ENCODE assay signal across 26 cellular contexts in genomic region chr7:63071920-63072319, GRCh38.
"Had no signal": no experiment of that assay in that cellular context is flagged by ENCODE, and none has a peak within 500 bp of the region (broad histone marks: within the 10 kb centered on the region; RNA-seq: fewer than 3 reads in every experiment).

No MANE protein-coding gene starts in this region.

- H3K27ac Mint-ChIP-seq: endodermal cell; natural killer cell; stimulated activated effector memory CD8-positive, alpha-beta T cell treated with anti-CD3 and anti-CD28 coated beads, Interleukin-12 subunit alpha, Interleukin-12 subunit beta, amount 100 ng/mL, for 72 hours had no signal

- H3K36me3 ChIP-seq: gastroesophageal sphincter, left lung, pancreas, right lobe of liver, stomach, thyroid gland had no signal

- H3K4me1 Mint-ChIP-seq: endodermal cell; natural killer cell; stimulated activated effector memory CD8-positive, alpha-beta T cell treated with anti-CD3 and anti-CD28 coated beads, Interleukin-12 subunit alpha, Interleukin-12 subunit beta, amount 100 ng/mL, for 72 hours had no signal

- ATAC-seq: esophagus mucosa; foreskin keratinocyte; gastroesophageal sphincter; left cardiac atrium; left lung; natural killer cell; pancreas; right lobe of liver; stimulated activated effector memory CD8-positive, alpha-beta T cell treated with anti-CD3 and anti-CD28 coated beads, Interleukin-12 subunit alpha, Interleukin-12 subunit beta, amount 100 ng/mL, for 72 hours had no signal

- DNase-seq: caudate nucleus; cerebellar nuclear complex; dorsolateral prefrontal cortex; effector CD8-positive, alpha-beta T cell; endodermal cell; foreskin keratinocyte; left cardiac atrium; left lung; mammary epithelial cell; mesendoderm; natural killer cell; occipital lobe; pancreas; retina; stimulated activated CD4-positive, alpha-beta T cell treated with anti-CD3 and anti-CD28 coated beads, Interleukin-2, amount 100 ng/mL, for 24 hours; stimulated activated CD4-positive, alpha-beta T cell treated with anti-CD3 and anti-CD28 coated beads, Interleukin-4, amount 100 ng/mL, for 24 hours; stimulated activated naive CD4-positive, alpha-beta T cell treated with Interleukin-2 at 50 U/mL for 16 hours; thyroid gland; trophoblast cell had no signal

- H3K4me1 ChIP-seq: foreskin keratinocyte, gastroesophageal sphincter, left lung, pancreas, right lobe of liver, stomach, thyroid gland had no signal

- H3K9me3 ChIP-seq: pancreas, right lobe of liver, thyroid gland had no signal

- H3K27ac ChIP-seq: dorsolateral prefrontal cortex, epithelial cell of prostate, foreskin keratinocyte, gastroesophageal sphincter, left lung, pancreas, right lobe of liver, stomach, thyroid gland had no signal

- H3K4me3 ChIP-seq: dorsolateral prefrontal cortex, gastroesophageal sphincter, left lung, pancreas, right lobe of liver, smooth muscle cell, stomach, thyroid gland had no signal

- H3K4me3 Mint-ChIP-seq: endodermal cell; natural killer cell; stimulated activated effector memory CD8-positive, alpha-beta T cell treated with anti-CD3 and anti-CD28 coated beads, Interleukin-12 subunit alpha, Interleukin-12 subunit beta, amount 100 ng/mL, for 72 hours had no signal

- H3K36me3 Mint-ChIP-seq: stimulated activated effector memory CD8-positive, alpha-beta T cell treated with anti-CD3 and anti-CD28 coated beads, Interleukin-12 subunit alpha, Interleukin-12 subunit beta, amount 100 ng/mL, for 72 hours had no signal

- H3K27me3 ChIP-seq: foreskin keratinocyte, left lung, pancreas, right lobe of liver, stomach, thyroid gland had no signal
